In genomic region chr1:223521150-223521549, GRCh38 we compare ENCODE assay signal across 31 cellular contexts.
A peak's percentile ranks its signal among the peaks of the same experiment; 100 is the strongest.
DNase-seq lines count a peak whose midpoint lies in the region; ATAC-seq, FAIRE-seq and TF ChIP-seq lines count a peak whose summit lies in the region.
"Had no signal": no experiment of that assay in that cellular context is flagged by ENCODE, and none has a peak within 500 bp of the region (broad histone marks: within the 10 kb centered on the region; RNA-seq: fewer than 3 reads in every experiment).

No MANE protein-coding gene starts in this region.

- TF ChIP-seq EP300 in HepG2 (IDR thresholded peaks at IDR 0.05; ENCODE audit: low read depth in 2 of 2, low read length in 2 of 2): no peak
- no peak for TF ChIP-seq EP300 in HepG2 (CRISPR knock-in tag; IDR thresholded peaks at IDR 0.05; ENCODE audit: borderline replicate concordance)
- TF ChIP-seq EP300 in K562 (IDR thresholded peaks at IDR 0.05; ENCODE audit: low read length): no peak

- H2AFZ ChIP-seq in HepG2 (ENCODE audit: low read length) (no peak overlapping the region), K562 (ENCODE audit: low read depth, low read length) (no peak overlapping the region)

- H3K79me2 ChIP-seq in HepG2 (ENCODE audit: insufficient read depth, low read length) (no peaks in the 10 kb centered on the region), K562 (ENCODE audit: control insufficient read depth, insufficient read depth, low read length) (no peaks in the 10 kb centered on the region)

- TF ChIP-seq RAD21 in HepG2 (CRISPR knock-in tag; IDR thresholded peaks at IDR 0.05) (no peak), K562 (CRISPR knock-in tag; conservative IDR thresholded peaks at IDR 0.05 in 1 of 2, IDR thresholded peaks at IDR 0.05 in 1 of 2) (no peak)

- TF ChIP-seq CTCF in HepG2 (CRISPR knock-in tag; IDR thresholded peaks at IDR 0.05) (no peak), right lobe of liver (IDR thresholded peaks at IDR 0.05) (no peak), K562 (IDR thresholded peaks at IDR 0.05 in 2 of 3, conservative IDR thresholded peaks at IDR 0.05 in 1 of 3; ENCODE audit: insufficient read depth in 2 of 3, low read depth in 1 of 3, low read length in 3 of 3) (no peak)

- no peak for DNase-seq in HepG2 (ENCODE audit: low spot score)
- no peak for DNase-seq in right lobe of liver
- no peak for DNase-seq in K562 (ENCODE audit: extremely low read depth in 1 of 4, low spot score in 3 of 4)
- DNase-seq in NCI-H2171 (lab: John Stamatoyannopoulos, UW): no peak
- DNase-seq: 8988T; ACHN; AML-193; BE2C; C1 segment of cervical spinal cord; Caco-2; Calu3; CD4-positive, alpha-beta memory T cell; CD4-positive, alpha-beta T cell; CD4-positive, CD25-positive, alpha-beta regulatory T cell; CD8-positive, alpha-beta memory T cell; CD8-positive, alpha-beta T cell; COR-L47; DMS 273 treated with DMSO at 0.1 percent for 48 hours; DMS153; DMS53; DMS79; DMS79 treated with DMSO at 0.1 percent for 48 hours; DND-41; EL had no signal

- in situ Hi-C loops in HepG2 (cut with HindIII; ENCODE audit: extremely low pct_ligation_motif_present, low pct_unique_long_range_greater_than_20kb): no loop called here
- in situ Hi-C loops in K562 (cut with MboI): no loop called here

- peaks cover 0 to 4% of the 10 kb centered on the region in 2 experiments; a peak in 2 of 5 replicates for H3K27me3 ChIP-seq in HepG2 (ENCODE audit: control insufficient read depth in 1 of 2, insufficient read depth in 2 of 2, low read length in 2 of 2)
- H3K27me3 ChIP-seq in right lobe of liver: no peaks in the 10 kb centered on the region
- H3K27me3 ChIP-seq in K562 (ENCODE audit: control insufficient read depth in 2 of 2, insufficient read depth in 2 of 2, low read length in 2 of 2): peaks cover 17 to 43% of the 10 kb centered on the region in 2 experiments; a peak in 4 of 5 replicates
- H3K27me3 ChIP-seq: BE2C; BLaER1; BLaER1 treated with 17β-estradiol and CSF1 and Interleukin-3, amounts not matched to agents 10 nM and 100 nM had no signal

- H4K20me1 ChIP-seq in HepG2 (ENCODE audit: insufficient read depth, low read length) (no peaks in the 10 kb centered on the region), K562 (replicated peaks; ENCODE audit: control insufficient read depth, insufficient read depth, low read length) (no peaks in the 10 kb centered on the region)
- H4K20me1 ChIP-seq: BLaER1; BLaER1 treated with 17β-estradiol and CSF1 and Interleukin-3, amounts not matched to agents 10 nM and 100 nM had no signal

- H3K9me3 ChIP-seq in HepG2 (ENCODE audit: low read length): no peaks in the 10 kb centered on the region
- no peaks in the 10 kb centered on the region for H3K9me3 ChIP-seq in right lobe of liver
- no peaks in the 10 kb centered on the region for H3K9me3 ChIP-seq in K562 (replicated peaks; ENCODE audit: control insufficient read depth, insufficient read depth, low read depth, low read length)
- H3K9me3 ChIP-seq: A549, BE2C, Caco-2 had no signal

- H3K36me3 ChIP-seq in HepG2 (replicated peaks in 1 of 2; ENCODE audit: control insufficient read depth in 1 of 2, insufficient read depth in 2 of 2, low read length in 2 of 2) (no peaks in the 10 kb centered on the region), right lobe of liver (no peaks in the 10 kb centered on the region), K562 (ENCODE audit: control insufficient read depth, insufficient read depth, low read length) (no peaks in the 10 kb centered on the region)
- H3K36me3 ChIP-seq: BE2C; BLaER1; BLaER1 treated with 17β-estradiol and CSF1 and Interleukin-3, amounts not matched to agents 10 nM and 100 nM had no signal

- H3K9ac ChIP-seq in HepG2 (ENCODE audit: insufficient read depth, low read depth, low read length) (no peak overlapping the region), K562 (ENCODE audit: insufficient read depth in 1 of 2, low read depth in 2 of 2, low read length in 2 of 2) (no peak overlapping the region)
- H3K9ac ChIP-seq: BLaER1; BLaER1 treated with 17β-estradiol and CSF1 and Interleukin-3, amounts not matched to agents 10 nM and 100 nM had no signal

- TF ChIP-seq POLR2A in HepG2 (IDR thresholded peaks at IDR 0.05; ENCODE audit: insufficient read depth in 1 of 2, low read depth in 2 of 2, low read length in 2 of 2) (no peak), right lobe of liver (IDR thresholded peaks at IDR 0.05) (no peak), K562 (conservative IDR thresholded peaks at IDR 0.05) (no peak)

- intact Hi-C loops in HepG2 (cut with micrococcal nuclease; ENCODE audit: unreplicated experiment): no loop called here
- intact Hi-C loops in right lobe of liver (cut with DNase I): no loop called here
- intact Hi-C loops in K562 (cut with micrococcal nuclease): no loop called here

- WGBS in HepG2 (ENCODE audit: low lambda C conversion rate): 66% methylated on average over 2 of the region's 2 CpGs
- WGBS in right lobe of liver (ENCODE audit: insufficient coverage, low coverage, low lambda C conversion rate, missing lambda C conversion rate): 90% methylated on average over 2 of the region's 2 CpGs
- WGBS in K562 (ENCODE audit: insufficient coverage, low coverage, missing lambda C conversion rate): 13% methylated on average over 2 of the region's 2 CpGs

- BruUV-seq in HepG2 (replicated peaks; lab: Mats Ljungman, UMichigan): no TSS peak
- BruUV-seq in K562 (replicated peaks; lab: Mats Ljungman, UMichigan): no TSS peak

- FAIRE-seq in HepG2 (lab: Jason Lieb, UNC) (no peak), K562 (lab: Jason Lieb, UNC) (no peak)
- FAIRE-seq: A204.1, A549, D721Med had no signal

- H3K4me3 ChIP-seq in HepG2 (replicated peaks in 1 of 3; ENCODE audit: insufficient read depth in 1 of 3, low read depth in 2 of 3, low read length in 3 of 3): no peak overlapping the region
- no peak overlapping the region for H3K4me3 ChIP-seq in right lobe of liver
- no peak overlapping the region for H3K4me3 ChIP-seq in K562
- H3K4me3 ChIP-seq: A549; BLaER1; BLaER1 treated with 17β-estradiol and CSF1 and Interleukin-3, amounts not matched to agents 10 nM and 100 nM had no signal

- H3K9me1 ChIP-seq in K562 (ENCODE audit: control insufficient read depth, insufficient read depth, low read length): no peaks in the 10 kb centered on the region

- POLR2A ChIA-PET in HepG2 (lab: Yijun Ruan, JAX) (no interaction called here), K562 (lab: Yijun Ruan, JAX) (interaction anchor here (1.0 kb wide), 1 partner anchor 377 kb away, joined by 3 read pairs; no protein-coding TSS in a partner anchor)

- ATAC-seq in HepG2 (no peak), right lobe of liver (no peak), K562 (no peak)
- ATAC-seq: A549; CD8-positive, alpha-beta T cell had no signal

- H3K27ac ChIP-seq in HepG2 (ENCODE audit: extremely low read length, insufficient read depth, low read length): no peak overlapping the region
- H3K27ac ChIP-seq in right lobe of liver: no peak overlapping the region
- no peak overlapping the region for H3K27ac ChIP-seq in K562 (ENCODE audit: extremely low read depth, low read depth, low read length)
- H3K27ac ChIP-seq: 22Rv1; A549; BLaER1; BLaER1 treated with 17β-estradiol and CSF1 and Interleukin-3, amounts not matched to agents 10 nM and 100 nM; C4-2B had no signal

- no peak overlapping the region for H3K4me2 ChIP-seq in HepG2 (ENCODE audit: low read depth, low read length)
- H3K4me2 ChIP-seq in K562 (ENCODE audit: insufficient read depth, low read length): no peak overlapping the region
- H3K4me2 ChIP-seq: A549; BLaER1; BLaER1 treated with 17β-estradiol and CSF1 and Interleukin-3, amounts not matched to agents 10 nM and 100 nM had no signal

- CTCF ChIA-PET in HepG2 (lab: Yijun Ruan, JAX; ENCODE audit: low intra/inter-chr PET ratio, low total read pairs): no interaction called here
- CTCF ChIA-PET in K562 (lab: Yijun Ruan, JAX; ENCODE audit: low intra/inter-chr PET ratio): no interaction called here

- H3K4me1 ChIP-seq in HepG2 (ENCODE audit: insufficient read depth, low read length) (no peaks in the 10 kb centered on the region), right lobe of liver (no peaks in the 10 kb centered on the region), K562 (replicated peaks in 1 of 2; ENCODE audit: control insufficient read depth in 2 of 2, insufficient read depth in 2 of 2, low read length in 2 of 2) (no peaks in the 10 kb centered on the region)
- H3K4me1 ChIP-seq: A549, BE2C, BLaER1, Caco-2 had no signal

TF ChIP-seq in HepG2, 621 proteins besides CTCF, POLR2A, EP300 and RAD21:
- no peak for TF ChIP-seq MXD3 (CRISPR knock-in tag; IDR thresholded peaks at IDR 0.05)
- TF ChIP-seq ZNF629 (CRISPR knock-in tag; conservative IDR thresholded peaks at IDR 0.05): 0 out of 2 replicates have a peak, but pooled peaks have one; percentile 39

TF ChIP-seq in K562, 482 proteins besides CTCF, POLR2A, EP300 and RAD21 (continues in another document):
- TF ChIP-seq SNRNP70 (optimal IDR thresholded peaks at IDR 0.05; ENCODE audit: low read depth, low read length) (no peak), NR0B1 (IDR thresholded peaks at IDR 0.05; ENCODE audit: partially characterized antibody) (no peak), NBN (IDR thresholded peaks at IDR 0.05; ENCODE audit: low read depth) (no peak), KDM1A (IDR thresholded peaks at IDR 0.05) (peak in 1 of 2 experiments; percentile 46; a peak in 2 of 4 replicates), FOXM1 (IDR thresholded peaks at IDR 0.05; ENCODE audit: low read depth) (no peak), FOXM1 (CRISPR knock-in tag; IDR thresholded peaks at IDR 0.05; ENCODE audit: low read depth) (no peak), BCOR (IDR thresholded peaks at IDR 0.05) (peak; percentile 82), POLR2H (tag; IDR thresholded peaks at IDR 0.05; ENCODE audit: low read depth) (no peak), VEZF1 (CRISPR knock-in tag; IDR thresholded peaks at IDR 0.05) (no peak)

Comparison
In these comparisons a context has a peak if more than half of its experiments do, and no peak if none do; other contexts are left out.
1. Of the 241 proteins assayed by ChIP-seq in both HepG2 and K562: peak only in HepG2: none; only in K562: ADNP; in both: none; in neither: 238; mixed calls (peak in some experiments, not most) for 2.